ENCODE assay signal across 8 cellular contexts in the genomic region with DNA sequence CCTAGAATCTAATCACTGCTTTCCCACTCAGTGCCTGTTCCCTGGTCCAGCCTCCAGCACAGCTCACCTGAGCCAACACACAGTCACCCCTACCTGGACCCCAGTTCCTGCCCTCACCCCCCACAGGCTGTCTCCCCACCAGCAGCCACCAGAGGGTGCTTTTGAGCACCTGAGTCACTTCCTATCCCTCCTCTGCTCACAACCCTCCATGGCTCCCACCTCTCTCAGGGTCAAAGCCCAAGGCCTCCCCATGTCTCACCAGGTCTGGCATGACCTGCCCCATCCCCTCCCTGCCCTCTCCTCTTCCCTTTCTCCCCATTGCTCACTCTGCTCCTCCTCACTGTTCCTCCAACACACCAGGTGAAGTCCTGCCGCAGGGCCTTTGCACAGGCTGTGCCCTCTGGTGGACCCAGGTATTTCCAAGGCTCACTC. TPM values are rescaled to one million over a fixed set of nuclear protein-coding genes. Genes with fewer than 3 reads are reported as not detected.
DNase-seq lines count a peak whose midpoint lies in the region; ATAC-seq, FAIRE-seq and TF ChIP-seq lines count a peak whose summit lies in the region.

No MANE protein-coding gene starts in this region.

- H4K20me1 ChIP-seq in HCT116 (ENCODE audit: insufficient read depth), result no peaks in the 10 kb centered on the region

- no peak overlapping the region for H3K9ac ChIP-seq in HCT116 (ENCODE audit: low read length)

- H3K9me2 ChIP-seq in HCT116 (ENCODE audit: insufficient read depth), result no peaks in the 10 kb centered on the region

- no TSS peak for BruUV-seq in HCT116 (replicated peaks; lab: Mats Ljungman, UMichigan)

- TF ChIP-seq EP300 in A549 (IDR thresholded peaks at IDR 0.05) (no peak), suprapubic skin (IDR thresholded peaks at IDR 0.05) (no peak)

- POLR2A ChIA-PET in A549 (lab: Yijun Ruan, JAX), result no interaction called here
- POLR2A ChIA-PET in HCT116 (lab: Charles Lee), result no interaction called here

- H3K4me3 ChIP-seq in A549 (no peak overlapping the region), HCT116 (replicated peaks in 1 of 2; ENCODE audit: low read depth in 1 of 2, low read length in 2 of 2) (no peak overlapping the region), pancreas (no peak overlapping the region), suprapubic skin (no peak overlapping the region)

- RAD21 ChIA-PET in HCT116 (lab: Charles Lee; ENCODE audit: low non-redundant PET in 1 of 2, low total read pairs in 2 of 2, uncharacterized antibody in 2 of 2, unreplicated experiment in 2 of 2), result no interaction called here

- DNase-seq in A549 (ENCODE audit: low read depth in 1 of 2, low spot score in 1 of 2), result peak in 1 of 2 experiments; percentile 31
- peak; percentile 13 for DNase-seq in HCT116 (ENCODE audit: low read depth, low spot score)
- peak; percentile 51 to 74 for DNase-seq in activated CD4-positive, alpha-beta T cell treated with anti-CD3 and anti-CD28 coated beads for 4 hours
- peak; percentile 57 for DNase-seq in ecto neural progenitor cell (ENCODE audit: low spot score)
- no peak for DNase-seq in pancreas
- no peak for DNase-seq in GM19240 (ENCODE audit: insufficient read length, low spot score)
- no peak for DNase-seq in suprapubic skin (ENCODE audit: low spot score in 2 of 2)

- WGBS in A549 (ENCODE audit: missing lambda C conversion rate), result 100% methylated on average over 1 of the region's 1 CpG
- 93 to 100% methylated on average over 1 of the region's 1 CpG for WGBS in pancreas, 2 donors
- WGBS in suprapubic skin, result 100% methylated on average over 1 of the region's 1 CpG

- TF ChIP-seq POLR2A in A549 (IDR thresholded peaks at IDR 0.05; ENCODE audit: low read length) (no peak), HCT116 (IDR thresholded peaks at IDR 0.05; ENCODE audit: borderline replicate concordance, extremely low read depth, insufficient read depth, insufficient read length) (no peak), suprapubic skin (IDR thresholded peaks at IDR 0.05) (no peak)

- CTCF ChIA-PET in A549 (lab: Yijun Ruan, JAX), result interaction anchor here (1.4 to 16.2 kb wide), 5 partner anchors 8 to 74 kb away, joined by 3 to 222 read pairs (median 9); partner anchors contain the start of gene FEM1A
- CTCF ChIA-PET in HCT116 (lab: Charles Lee), result interaction anchor here (1.0 to 2.0 kb wide), 2 partner anchors 60 to 74 kb away, joined by 4 to 11 read pairs; partner anchors contain the start of gene FEM1A

- H3K27me3 ChIP-seq in HCT116 (ENCODE audit: insufficient read depth, low read length) (no peaks in the 10 kb centered on the region), pancreas (no peaks in the 10 kb centered on the region), suprapubic skin (no peaks in the 10 kb centered on the region)

- intact Hi-C loops in HCT116 (cut with micrococcal nuclease), result loop anchor here (5.0 kb wide), 1 partner anchor 302 kb away; no protein-coding TSS in a partner anchor
- intact Hi-C loops in pancreas (cut with DNase I), result loop anchor here (5.0 to 10.0 kb wide), 2 partner anchors 54 to 57 kb away; no protein-coding TSS in a partner anchor

- H3K27ac ChIP-seq in A549 (no peak overlapping the region), HCT116 (ENCODE audit: low read depth, low read length) (no peak overlapping the region), pancreas (no peak overlapping the region), suprapubic skin (no peak overlapping the region)

- H3K79me2 ChIP-seq in HCT116 (ENCODE audit: insufficient read depth, low read length), result no peaks in the 10 kb centered on the region

- no peak for TF ChIP-seq CTCF in A549 (IDR thresholded peaks at IDR 0.05)
- peak; percentile 31 to 72 (median 68); a peak in 5 of 6 replicates for TF ChIP-seq CTCF in HCT116 (IDR thresholded peaks at IDR 0.05 in 2 of 3, conservative IDR thresholded peaks at IDR 0.05 in 1 of 3; ENCODE audit: borderline replicate concordance in 1 of 3, insufficient read depth in 1 of 3, low read depth in 2 of 3, low read length in 2 of 3)
- peak in 2 of 4 donors; percentile 15 to 24 for TF ChIP-seq CTCF in pancreas (IDR thresholded peaks at IDR 0.05)
- peak in 1 of 2 donors; percentile 41 for TF ChIP-seq CTCF in suprapubic skin (IDR thresholded peaks at IDR 0.05)

- H2AFZ ChIP-seq in HCT116 (ENCODE audit: low read depth, low read length, poor library complexity, severe bottlenecking), result no peak overlapping the region

- H3K36me3 ChIP-seq in HCT116 (ENCODE audit: control insufficient read depth in 1 of 2, insufficient read depth in 2 of 2, low read length in 2 of 2) (no peaks in the 10 kb centered on the region), pancreas (no peaks in the 10 kb centered on the region), suprapubic skin (no peaks in the 10 kb centered on the region)

- H3K4me1 ChIP-seq in A549 (no peaks in the 10 kb centered on the region), HCT116 (ENCODE audit: control insufficient read depth in 1 of 2, insufficient read depth in 2 of 2, low read length in 2 of 2) (peaks cover 10 to 20% of the 10 kb centered on the region in 2 experiments), pancreas (no peaks in the 10 kb centered on the region), suprapubic skin (peaks cover 6% of the 10 kb centered on the region)

- H3K4me2 ChIP-seq in A549, result no peak overlapping the region
- H3K4me2 ChIP-seq in HCT116 (ENCODE audit: low read length), result no peak overlapping the region

- TF ChIP-seq RAD21 in A549 (conservative IDR thresholded peaks at IDR 0.05 in 1 of 2, IDR thresholded peaks at IDR 0.05 in 1 of 2) (no peak), HCT116 (IDR thresholded peaks at IDR 0.05; ENCODE audit: low read depth) (no peak; the same call in 1 of the 2 replicates)

- no peaks in the 10 kb centered on the region for H3K9me3 ChIP-seq in A549
- H3K9me3 ChIP-seq in HCT116 (ENCODE audit: control insufficient read depth in 1 of 2, insufficient read depth in 1 of 2, low read depth in 1 of 2, low read length in 2 of 2), result no peaks in the 10 kb centered on the region
- H3K9me3 ChIP-seq in pancreas, result no peaks in the 10 kb centered on the region
- no peaks in the 10 kb centered on the region for H3K9me3 ChIP-seq in suprapubic skin

- FAIRE-seq in A549 (lab: Jason Lieb, UNC), result no peak
- FAIRE-seq in pancreas (lab: Jason Lieb, UNC), result no peak

- ATAC-seq in A549 (peak; percentile 65 to 66; a peak in 5 of 6 replicates), HCT116 (peak; percentile 48), pancreas (peak; percentile 26 to 61 (median 48)), GM21515 (IDR thresholded peaks at IDR 0.05; ENCODE audit: unreplicated experiment) (no peak)

TF ChIP-seq in A549, 52 proteins besides CTCF, POLR2A, EP300 and RAD21:
- 0 out of 2 replicates have a peak, but pooled peaks have one; percentile 69 for TF ChIP-seq KDM1A (IDR thresholded peaks at IDR 0.05; ENCODE audit: low read depth)
- TF ChIP-seq SMC3 (IDR thresholded peaks at IDR 0.05), result 0 out of 3 replicates have a peak, but pooled peaks have one; percentile 12
- TF ChIP-seq GATA3 (IDR thresholded peaks at IDR 0.05; ENCODE audit: borderline replicate concordance), result no peak
- peak; percentile 71 for TF ChIP-seq ZFP36 (IDR thresholded peaks at IDR 0.05; ENCODE audit: borderline replicate concordance, partially characterized antibody)
- TF ChIP-seq KDM5A (IDR thresholded peaks at IDR 0.05), result no peak
- TF ChIP-seq, protein P1, sequence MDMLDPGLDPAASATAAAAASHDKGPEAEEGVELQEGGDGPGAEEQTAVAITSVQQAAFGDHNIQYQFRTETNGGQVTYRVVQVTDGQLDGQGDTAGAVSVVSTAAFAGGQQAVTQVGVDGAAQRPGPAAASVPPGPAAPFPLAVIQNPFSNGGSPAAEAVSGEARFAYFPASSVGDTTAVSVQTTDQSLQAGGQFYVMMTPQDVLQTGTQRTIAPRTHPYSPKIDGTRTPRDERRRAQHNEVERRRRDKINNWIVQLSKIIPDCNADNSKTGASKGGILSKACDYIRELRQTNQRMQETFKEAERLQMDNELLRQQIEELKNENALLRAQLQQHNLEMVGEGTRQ (IDR thresholded peaks at IDR 0.05), result no peak
- no peak for TF ChIP-seq EHF (CRISPR knock-in tag; IDR thresholded peaks at IDR 0.05)
- TF ChIP-seq FOSB (CRISPR knock-in tag; IDR thresholded peaks at IDR 0.05), result no peak

TF ChIP-seq in HCT116, 20 proteins besides CTCF, POLR2A, EP300 and RAD21:
- TF ChIP-seq ZNF274 (IDR thresholded peaks at IDR 0.05; ENCODE audit: low read depth, low read length), result no peak
- TF ChIP-seq ELF1 (IDR thresholded peaks at IDR 0.05; ENCODE audit: borderline replicate concordance, low read depth), result no peak
- no peak for TF ChIP-seq SRF (IDR thresholded peaks at IDR 0.05; ENCODE audit: low read depth)
TF ChIP-seq in HCT116: peak in this region for 0.

RNA-seq across cellular contexts. Expression of gene DPP9, which starts 7.1 kb away (rescaled TPM):
- polyA plus RNA-seq in A549 (2011; rRNA removed) (10.1 and 16.3 TPM in 2 replicates), A549 (2017; fragmentation: RNase III; extraction: RNeasy Plus Mini Kit Qiagen cat#74134 plus additional on column Dnase treatment) (52.8 to 65.9 TPM (median 53.5 TPM) in 3 replicates), pancreas (10 to 100 TPM; 30.4 to 47.4 TPM)
- polyA plus RNA-seq in A549 (2012; cell fraction: cytosol; rRNA removed), result 25.3 and 40.1 TPM in 2 replicates
- 59.4 and 64.0 TPM in 2 replicates for polyA plus RNA-seq in A549 (2012; cell fraction: nucleus; rRNA removed)
- polyA minus RNA-seq in A549 (2011; rRNA and poly(A)+ RNA removed), result 19.5 and 23.4 TPM in 2 replicates
- total RNA-seq in HCT116 (2021; ENCODE audit: unreplicated experiment) (67.6 TPM), pancreas (10 to 100 TPM; 19.0 to 36.7 (median 25.0) TPM), suprapubic skin (100 to 1,000 TPM in 2 of 4 donors, 10 to 100 TPM in 2; 51.2 to 126 (median 84.1) TPM)
- 48.1 and 49.6 TPM in 2 replicates for polyA plus RNA-seq in HCT116 (2012)

Comparison
In these comparisons a context has a peak if more than half of its experiments do, and no peak if none do; other contexts are left out.
1. DNase-seq: peak in HCT116 (single experiment), activated CD4-positive, alpha-beta T cell treated with anti-CD3 and anti-CD28 coated beads for 4 hours (2 of 2) and ecto neural progenitor cell (single experiment); none in pancreas (0 of 6), GM19240 (single experiment) and suprapubic skin (0 of 2).
2. Of the 6 proteins assayed by ChIP-seq in both A549 and HCT116: peak only in A549: none; only in HCT116: CTCF; in both: none; in neither: 5.